In genomic region chr4:1576961-1577814, GRCh38 we compare ENCODE assay signal across 23 cellular contexts.
DNase-seq lines count a peak whose midpoint lies in the region; ATAC-seq and TF ChIP-seq lines count a peak whose summit lies in the region.
"Had no signal": no experiment of that assay in that cellular context is flagged by ENCODE, and none has a peak within 500 bp of the region (broad histone marks: within the 10 kb centered on the region; RNA-seq: fewer than 3 reads in every experiment).

No MANE protein-coding gene starts in this region.

- TF ChIP-seq CTCF in GM23338 (conservative IDR thresholded peaks at IDR 0.05; ENCODE audit: low read depth in 2 of 2) (no peak), brain (conservative IDR thresholded peaks at IDR 0.05) (no peak), mucosa of descending colon (IDR thresholded peaks at IDR 0.05) (no peak)

- no peak overlapping the region for H3K4me3 ChIP-seq in CD4-positive, CD25-positive, alpha-beta regulatory T cell (ENCODE audit: low read depth, low read length)
- H3K4me3 ChIP-seq in GM23338, result peak overlapping the region; percentile 26; the same call in 1 of the 2 replicates
- no peak overlapping the region for H3K4me3 ChIP-seq in mucosa of descending colon
- H3K4me3 ChIP-seq: thoracic aorta had no signal

- H3K4me1 Mint-ChIP-seq in CD4-positive, CD25-positive, alpha-beta regulatory T cell, result peaks cover 4 to 16% (median 7%) of the 10 kb centered on the region in 4 donors
- H3K4me1 Mint-ChIP-seq in GM23338 (peaks cover 31% of the 10 kb centered on the region), brain (peaks cover 56% of the 10 kb centered on the region)

- H3K27ac ChIP-seq in CD4-positive, CD25-positive, alpha-beta regulatory T cell (ENCODE audit: insufficient read depth, low read length, poor library complexity, severe bottlenecking), result no peak overlapping the region
- H3K27ac ChIP-seq in GM23338 (ENCODE audit: low read depth), result no peak overlapping the region
- H3K27ac ChIP-seq: ascending aorta, HL-60, thoracic aorta had no signal

- H3K27me3 Mint-ChIP-seq in CD4-positive, CD25-positive, alpha-beta regulatory T cell, result no peaks in the 10 kb centered on the region
- H3K27me3 Mint-ChIP-seq in GM23338 (ENCODE audit: insufficient read depth, low read depth, poor library complexity) (peaks cover 24% of the 10 kb centered on the region), brain (peaks cover 58% of the 10 kb centered on the region)
- H3K27me3 Mint-ChIP-seq: activated CD8-positive, alpha-beta memory T cell treated with anti-CD3 and anti-CD28 coated beads, Interleukin-2, amount 10 ng/mL, durations not matched to agents 7 days and 5 days; IgD-negative memory B cell had no signal

- intact Hi-C loops in mucosa of descending colon (cut with DNase I, micrococcal nuclease), result no loop called here

- no peaks in the 10 kb centered on the region for H4K20me1 ChIP-seq in GM23338 (replicated peaks; ENCODE audit: insufficient read depth)

- H3K4me3 Mint-ChIP-seq in CD4-positive, CD25-positive, alpha-beta regulatory T cell, result peak overlapping the region; percentile 52 to 74 (median 62)
- H3K4me3 Mint-ChIP-seq in GM23338 (peak overlapping the region; percentile 49; the same call in 2 of the 3 replicates), brain (peak overlapping the region in 3 of 5 experiments; percentile 58 to 68 (median 63))
- H3K4me3 Mint-ChIP-seq: activated CD8-positive, alpha-beta memory T cell treated with anti-CD3 and anti-CD28 coated beads, Interleukin-2, amount 10 ng/mL, durations not matched to agents 7 days and 5 days; HFFc6 had no signal

- peaks cover 0 to 3% (median 0%) of the 10 kb centered on the region in 7 donors for H3K9me3 Mint-ChIP-seq in CD4-positive, CD25-positive, alpha-beta regulatory T cell
- no peaks in the 10 kb centered on the region; the same call in 2 of the 3 replicates for H3K9me3 Mint-ChIP-seq in GM23338
- H3K9me3 Mint-ChIP-seq in brain, result peaks cover 0 to 6% (median 3%) of the 10 kb centered on the region in 5 experiments
- H3K9me3 Mint-ChIP-seq: activated naive CD4-positive, alpha-beta T cell treated with anti-CD3 and anti-CD28 coated beads, Interleukin-2, amount 50 U/mL, for 72 hours; HFFc6; IgD-negative memory B cell had no signal

- H3K36me3 Mint-ChIP-seq in CD4-positive, CD25-positive, alpha-beta regulatory T cell, result no peaks in the 10 kb centered on the region
- H3K36me3 Mint-ChIP-seq in GM23338 (ENCODE audit: low read depth) (no peaks in the 10 kb centered on the region; the same call in 2 of the 3 replicates), brain (no peaks in the 10 kb centered on the region)
- H3K36me3 Mint-ChIP-seq: activated CD8-positive, alpha-beta memory T cell treated with anti-CD3 and anti-CD28 coated beads, Interleukin-2, amount 10 ng/mL, durations not matched to agents 7 days and 5 days; activated naive CD4-positive, alpha-beta T cell treated with anti-CD3 and anti-CD28 coated beads, Interleukin-2, amount 50 U/mL, for 72 hours; IgD-negative memory B cell had no signal

- no peak overlapping the region for H3K27ac Mint-ChIP-seq in CD4-positive, CD25-positive, alpha-beta regulatory T cell
- H3K27ac Mint-ChIP-seq in GM23338, result no peak overlapping the region
- peak overlapping the region in 3 of 5 experiments; percentile 7 to 56 (median 46) for H3K27ac Mint-ChIP-seq in brain
- H3K27ac Mint-ChIP-seq: activated CD8-positive, alpha-beta memory T cell treated with anti-CD3 and anti-CD28 coated beads, Interleukin-2, amount 10 ng/mL, durations not matched to agents 7 days and 5 days; activated naive CD4-positive, alpha-beta T cell treated with anti-CD3 and anti-CD28 coated beads, Interleukin-2, amount 50 U/mL, for 72 hours; HFFc6 had no signal

- no peaks in the 10 kb centered on the region for H3K27me3 ChIP-seq in CD4-positive, CD25-positive, alpha-beta regulatory T cell (ENCODE audit: control insufficient read depth, insufficient read depth, low read length)
- peaks cover 10% of the 10 kb centered on the region for H3K27me3 ChIP-seq in GM23338 (ENCODE audit: insufficient read depth)
- H3K27me3 ChIP-seq: ascending aorta had no signal

- peak overlapping the region; percentile 96 for H3K4me2 ChIP-seq in GM23338

- H2AFZ ChIP-seq in GM23338, result peak overlapping the region; percentile 38; the same call in 1 of the 2 replicates

- peaks cover 6% of the 10 kb centered on the region; the same call in 1 of the 2 replicates for H3F3A ChIP-seq in GM23338 (replicated peaks; ENCODE audit: low read depth)

- H3K4me1 ChIP-seq in CD4-positive, CD25-positive, alpha-beta regulatory T cell (ENCODE audit: control insufficient read depth, insufficient read depth, low read length, poor library complexity, severe bottlenecking), result peaks cover 5% of the 10 kb centered on the region
- peaks cover 21% of the 10 kb centered on the region for H3K4me1 ChIP-seq in GM23338 (ENCODE audit: insufficient read depth)
- H3K4me1 ChIP-seq in mucosa of descending colon (ENCODE audit: low read depth), result no peaks in the 10 kb centered on the region

- no peaks in the 10 kb centered on the region for H3K36me3 ChIP-seq in CD4-positive, CD25-positive, alpha-beta regulatory T cell (ENCODE audit: control insufficient read depth, insufficient read depth, low read length)
- H3K36me3 ChIP-seq in GM23338 (ENCODE audit: insufficient read depth) (no peaks in the 10 kb centered on the region), mucosa of descending colon (ENCODE audit: low read depth) (no peaks in the 10 kb centered on the region)
- H3K36me3 ChIP-seq: ascending aorta, thoracic aorta had no signal

- H3K9me3 ChIP-seq in CD4-positive, CD25-positive, alpha-beta regulatory T cell (ENCODE audit: control insufficient read depth in 2 of 2, low read length in 2 of 2), result no peaks in the 10 kb centered on the region
- H3K9me3 ChIP-seq in mucosa of descending colon, result no peaks in the 10 kb centered on the region
- H3K9me3 ChIP-seq: ascending aorta, thoracic aorta had no signal

- H3K79me2 ChIP-seq in GM23338 (replicated peaks; ENCODE audit: insufficient read depth), result no peaks in the 10 kb centered on the region

- DNase-seq in CD4-positive, CD25-positive, alpha-beta regulatory T cell, result no peak
- no peak for DNase-seq in GM23338 (ENCODE audit: low spot score)
- DNase-seq in mucosa of descending colon, result peak in 2 of 3 donors; percentile 16 to 53
- no peak for DNase-seq in nucleus accumbens (lab: John Stamatoyannopoulos, UW)
- DNase-seq in NCI-H1092 (lab: John Stamatoyannopoulos, UW), result no peak
- DNase-seq: activated CD4-positive, alpha-beta T cell treated with anti-CD3 and anti-CD28 coated beads for 4 hours; activated CD8-positive, alpha-beta memory T cell treated with anti-CD3 and anti-CD28 coated beads, Interleukin-2, amount 10 ng/mL, durations not matched to agents 7 days and 5 days; DMS153; HFFc6; NCI-H1694; NCI-H2171; NCI-H526 treated with DMSO at 0.1 percent for 48 hours; SHP77 treated with DMSO at 0.1 percent for 48 hours; stimulated activated CD4-positive, alpha-beta T cell treated with anti-CD3 and anti-CD28 coated beads, Interleukin-4, amount 100 ng/mL, for 1 hour; stimulated activated naive CD4-positive, alpha-beta T cell treated with Interleukin-2 at 50 U/mL for 16 hours had no signal

- no peaks in the 10 kb centered on the region for H3K9me2 ChIP-seq in GM23338 (ENCODE audit: insufficient read depth)

- ATAC-seq in CD4-positive, CD25-positive, alpha-beta regulatory T cell (ENCODE audit: low read depth in 2 of 2), result no peak
- ATAC-seq in GM23338, result no peak
- ATAC-seq in mucosa of descending colon, result no peak
- no peak for ATAC-seq in HG03439 (IDR thresholded peaks at IDR 0.05; ENCODE audit: unreplicated experiment)
- no peak for ATAC-seq in GM18517 (IDR thresholded peaks at IDR 0.05; ENCODE audit: unreplicated experiment)
- ATAC-seq: activated CD8-positive, alpha-beta memory T cell treated with anti-CD3 and anti-CD28 coated beads, Interleukin-2, amount 10 ng/mL, durations not matched to agents 7 days and 5 days; activated naive CD4-positive, alpha-beta T cell treated with anti-CD3 and anti-CD28 coated beads, Interleukin-2, amount 50 U/mL, for 72 hours had no signal

Comparison
In these comparisons a context has a peak if more than half of its experiments do, and no peak if none do; other contexts are left out.
1. DNase-seq: peak in mucosa of descending colon (2 of 3); none in CD4-positive, CD25-positive, alpha-beta regulatory T cell (0 of 3), GM23338 (single experiment), nucleus accumbens (0 of 56) and NCI-H1092 (single experiment).
2. H3K27ac Mint-ChIP-seq: peak in brain (3 of 5); none in CD4-positive, CD25-positive, alpha-beta regulatory T cell (0 of 3) and GM23338 (single experiment).
3. Peak in every context shown above with its lines, with median percentiles within 50 percentile points of each other: H3K4me3 Mint-ChIP-seq.